Comparison of ENCODE assay signal across 14 cellular contexts in genomic region chr1:172146149-172146850, GRCh38.
DNase-seq lines count a peak whose midpoint lies in the region; ATAC-seq, FAIRE-seq and TF ChIP-seq lines count a peak whose summit lies in the region.
"Had no signal": no experiment of that assay in that cellular context is flagged by ENCODE, and none has a peak within 500 bp of the region (broad histone marks: within the 10 kb centered on the region; RNA-seq: fewer than 3 reads in every experiment).

No MANE protein-coding gene starts in this region.

- no peak for TF ChIP-seq CTCF in HFFc6 (IDR thresholded peaks at IDR 0.05)
- TF ChIP-seq CTCF in ascending aorta (IDR thresholded peaks at IDR 0.05), result no peak
- TF ChIP-seq CTCF in keratinocyte (optimal IDR thresholded peaks at IDR 0.05 in 1 of 3, IDR thresholded peaks at IDR 0.05 in 1 of 3, conservative IDR thresholded peaks at IDR 0.05 in 1 of 3; ENCODE audit: extremely low read depth in 1 of 3, insufficient read depth in 2 of 3, low read length in 3 of 3), result peak in 1 of 3 experiments; percentile 35
- TF ChIP-seq CTCF in dorsolateral prefrontal cortex (IDR thresholded peaks at IDR 0.05 in 54 of 56, conservative IDR thresholded peaks at IDR 0.05 in 2 of 56; ENCODE audit: low read depth in 1 of 56, partially characterized antibody in 56 of 56), result no peak

- no peaks in the 10 kb centered on the region for H3K36me3 ChIP-seq in ascending aorta
- H3K36me3 ChIP-seq in keratinocyte (ENCODE audit: control insufficient read depth in 2 of 2, extremely low read depth in 1 of 2, insufficient read depth in 2 of 2, low read length in 2 of 2), result no peaks in the 10 kb centered on the region
- H3K36me3 ChIP-seq: right lobe of liver had no signal

- H3K27ac Mint-ChIP-seq in HFFc6, result peak overlapping the region; percentile 98
- H3K27ac Mint-ChIP-seq in stimulated activated effector memory CD8-positive, alpha-beta T cell treated with anti-CD3 and anti-CD28 coated beads, Interleukin-12 subunit alpha, Interleukin-12 subunit beta, amount 100 ng/mL, for 72 hours, result peak overlapping the region; percentile 88

- no peaks in the 10 kb centered on the region for H3K79me2 ChIP-seq in keratinocyte (ENCODE audit: control insufficient read depth, insufficient read depth, low read length)

- peaks cover 60% of the 10 kb centered on the region for H3K4me1 Mint-ChIP-seq in HFFc6 (ENCODE audit: low read depth)
- H3K4me1 Mint-ChIP-seq in stimulated activated effector memory CD8-positive, alpha-beta T cell treated with anti-CD3 and anti-CD28 coated beads, Interleukin-12 subunit alpha, Interleukin-12 subunit beta, amount 100 ng/mL, for 72 hours, result peaks cover 17% of the 10 kb centered on the region

- peak overlapping the region; percentile 92 to 95 for H3K27ac ChIP-seq in ascending aorta
- peak overlapping the region; percentile 47 for H3K27ac ChIP-seq in keratinocyte (ENCODE audit: control insufficient read depth, insufficient read depth, low read length)
- H3K27ac ChIP-seq in dorsolateral prefrontal cortex, result peak overlapping the region in 17 of 59 donors; percentile 2 to 70 (median 22)
- H3K27ac ChIP-seq: C4-2B had no signal

- H3K27me3 ChIP-seq in ascending aorta (no peaks in the 10 kb centered on the region), keratinocyte (ENCODE audit: control insufficient read depth, extremely low read depth, insufficient read depth, low read length) (no peaks in the 10 kb centered on the region), dorsolateral prefrontal cortex (no peaks in the 10 kb centered on the region)
- H3K27me3 ChIP-seq: right lobe of liver had no signal

- H3K9ac ChIP-seq in keratinocyte (ENCODE audit: control insufficient read depth, extremely low read depth, insufficient read depth, low read length), result no peak overlapping the region

- peaks cover 24% of the 10 kb centered on the region for H3K36me3 Mint-ChIP-seq in HFFc6 (ENCODE audit: low read depth)
- no peaks in the 10 kb centered on the region for H3K36me3 Mint-ChIP-seq in stimulated activated effector memory CD8-positive, alpha-beta T cell treated with anti-CD3 and anti-CD28 coated beads, Interleukin-12 subunit alpha, Interleukin-12 subunit beta, amount 100 ng/mL, for 72 hours

- no peaks in the 10 kb centered on the region for H3K9me1 ChIP-seq in keratinocyte (ENCODE audit: control insufficient read depth, extremely low read depth, insufficient read depth, low read length)

- H3K9me3 Mint-ChIP-seq in HFFc6, result no peaks in the 10 kb centered on the region
- H3K9me3 Mint-ChIP-seq in stimulated activated effector memory CD8-positive, alpha-beta T cell treated with anti-CD3 and anti-CD28 coated beads, Interleukin-12 subunit alpha, Interleukin-12 subunit beta, amount 100 ng/mL, for 72 hours, result no peaks in the 10 kb centered on the region

- peak overlapping the region; percentile 31 for H2AFZ ChIP-seq in keratinocyte (ENCODE audit: control insufficient read depth, low read length)

- H4K20me1 ChIP-seq in keratinocyte (ENCODE audit: control insufficient read depth, extremely low read depth, insufficient read depth, low read length), result no peaks in the 10 kb centered on the region

- H3K4me1 ChIP-seq in ascending aorta, result peaks cover 0 to 4% of the 10 kb centered on the region in 2 donors
- H3K4me1 ChIP-seq in keratinocyte (ENCODE audit: control insufficient read depth, extremely low read depth, insufficient read depth, low read length), result peaks cover 37% of the 10 kb centered on the region
- H3K4me1 ChIP-seq: right lobe of liver had no signal

- intact Hi-C loops in ascending aorta (cut with DNase I) (no loop called here), dorsolateral prefrontal cortex (cut with DNase I) (no loop called here)

- peak overlapping the region; percentile 100 for H3K4me3 Mint-ChIP-seq in HFFc6
- H3K4me3 Mint-ChIP-seq in stimulated activated effector memory CD8-positive, alpha-beta T cell treated with anti-CD3 and anti-CD28 coated beads, Interleukin-12 subunit alpha, Interleukin-12 subunit beta, amount 100 ng/mL, for 72 hours, result no peak overlapping the region

- FAIRE-seq in keratinocyte (lab: Jason Lieb, UNC), result peak; percentile 84
- FAIRE-seq: colon had no signal

- dilution Hi-C loops in keratinocyte (cut with MboI; ENCODE audit: extremely low pct_ligation_motif_present, low sequenced_read_pairs), result no loop called here

- ATAC-seq in stimulated activated effector memory CD8-positive, alpha-beta T cell treated with anti-CD3 and anti-CD28 coated beads, Interleukin-12 subunit alpha, Interleukin-12 subunit beta, amount 100 ng/mL, for 72 hours, result no peak
- ATAC-seq in GM19452 (IDR thresholded peaks at IDR 0.05; ENCODE audit: unreplicated experiment) (no peak), HG03469 (IDR thresholded peaks at IDR 0.05; ENCODE audit: unreplicated experiment) (no peak), GM21423 (IDR thresholded peaks at IDR 0.05; ENCODE audit: unreplicated experiment) (no peak)

- peak overlapping the region; percentile 62 for H3K4me2 ChIP-seq in keratinocyte (ENCODE audit: control insufficient read depth, extremely low read depth, insufficient read depth, low read depth, low read length)

- H3K9me3 ChIP-seq in ascending aorta (no peaks in the 10 kb centered on the region), keratinocyte (ENCODE audit: control insufficient read depth, low read depth, low read length) (no peaks in the 10 kb centered on the region)
- H3K9me3 ChIP-seq: right lobe of liver had no signal

- H3K4me3 ChIP-seq in ascending aorta (no peak overlapping the region), keratinocyte (ENCODE audit: control insufficient read depth in 2 of 3, extremely low read depth in 1 of 3, insufficient read depth in 2 of 3, low read depth in 1 of 3, low read length in 3 of 3) (no peak overlapping the region), dorsolateral prefrontal cortex (no peak overlapping the region)
- H3K4me3 ChIP-seq: right lobe of liver had no signal

- peak; percentile 41 for DNase-seq in HFFc6
- no peak for DNase-seq in ascending aorta (ENCODE audit: low spot score in 2 of 2)
- no peak for DNase-seq in keratinocyte (ENCODE audit: low read depth, low spot score)
- no peak for DNase-seq in stimulated activated effector memory CD8-positive, alpha-beta T cell treated with anti-CD3 and anti-CD28 coated beads, Interleukin-12 subunit alpha, Interleukin-12 subunit beta, amount 100 ng/mL, for 72 hours (ENCODE audit: low spot score in 2 of 2)
- no peak for DNase-seq in dorsolateral prefrontal cortex
- DNase-seq: activated gamma-delta T cell treated with Interleukin-2 at 50 U/mL for 16 hours, head of caudate nucleus, NCI-H526, right lobe of liver had no signal

- peaks cover 2% of the 10 kb centered on the region; the same call in 1 of the 2 replicates for H3K27me3 Mint-ChIP-seq in HFFc6 (ENCODE audit: insufficient read depth)
